10 cellular contexts compared by ENCODE assay signal in genomic region chr11:65516135-65516968, GRCh38. TPM values are rescaled to one million over a fixed set of nuclear protein-coding genes. Genes with fewer than 3 reads are reported as not detected.
A peak's percentile ranks its signal among the peaks of the same experiment; 100 is the strongest.
DNase-seq lines count a peak whose midpoint lies in the region; ATAC-seq lines count a peak whose summit lies in the region.
"Had no signal": no experiment of that assay in that cellular context is flagged by ENCODE, and none has a peak within 500 bp of the region (broad histone marks: within the 10 kb centered on the region; RNA-seq: fewer than 3 reads in every experiment).

No MANE protein-coding gene starts in this region.

- peak; percentile 48 for ATAC-seq in activated CD8-positive, alpha-beta memory T cell treated with anti-CD3 and anti-CD28 coated beads, Interleukin-2, amount 10 ng/mL, durations not matched to agents 7 days and 5 days
- ATAC-seq in T-helper 17 cell, result peak; percentile 30

- H2BK15ac ChIP-seq in mesendoderm (replicated peaks; ENCODE audit: low read depth), result no peak overlapping the region

- H3K4ac ChIP-seq in mesendoderm (ENCODE audit: low read depth, low read length), result no peak overlapping the region

- no peaks in the 10 kb centered on the region for H3K79me1 ChIP-seq in mesendoderm (ENCODE audit: low read length)

- no peak overlapping the region for H2BK5ac ChIP-seq in mesendoderm (ENCODE audit: low read length)

- no peak overlapping the region for H3K56ac ChIP-seq in mesendoderm (ENCODE audit: low read length)

- no peak overlapping the region for H2BK120ac ChIP-seq in mesendoderm (ENCODE audit: low read depth, low read length)

- WGBS in mesendoderm (ENCODE audit: extremely low coverage, insufficient coverage, low lambda C conversion rate), result no CpG with 5 or more reads among the region's 5 CpGs

- H2AK5ac ChIP-seq in mesendoderm (ENCODE audit: low read length), result no peak overlapping the region

- H3K9me3 Mint-ChIP-seq in activated CD8-positive, alpha-beta memory T cell treated with anti-CD3 and anti-CD28 coated beads, Interleukin-2, amount 10 ng/mL, durations not matched to agents 7 days and 5 days (ENCODE audit: low read depth), result no peaks in the 10 kb centered on the region
- no peaks in the 10 kb centered on the region for H3K9me3 Mint-ChIP-seq in immature natural killer cell

- H3K4me1 Mint-ChIP-seq in activated CD8-positive, alpha-beta memory T cell treated with anti-CD3 and anti-CD28 coated beads, Interleukin-2, amount 10 ng/mL, durations not matched to agents 7 days and 5 days, result peaks cover 9% of the 10 kb centered on the region
- H3K4me1 Mint-ChIP-seq in T-helper 17 cell (peaks cover 10% of the 10 kb centered on the region), immature natural killer cell (peaks cover 0 to 2% of the 10 kb centered on the region in 2 donors)

- no peak overlapping the region for H3K18ac ChIP-seq in mesendoderm (ENCODE audit: low read length)

- H3K36me3 ChIP-seq in stomach smooth muscle (ENCODE audit: control insufficient read depth in 2 of 2, insufficient read depth in 2 of 2, low read length in 2 of 2) (no peaks in the 10 kb centered on the region), mesendoderm (ENCODE audit: control insufficient read depth, insufficient read depth, low read length) (no peaks in the 10 kb centered on the region)

- no peak overlapping the region for H4K5ac ChIP-seq in mesendoderm (ENCODE audit: low read length)

- no peak overlapping the region for H3K23ac ChIP-seq in mesendoderm (ENCODE audit: low read length)

- no peak overlapping the region for H4K8ac ChIP-seq in mesendoderm (ENCODE audit: low read depth, low read length)

- no peaks in the 10 kb centered on the region for H3K79me2 ChIP-seq in mesendoderm (ENCODE audit: control insufficient read depth, insufficient read depth, low read length)

- H3K27me3 ChIP-seq in stomach smooth muscle (ENCODE audit: control insufficient read depth in 1 of 2, insufficient read depth in 2 of 2, low read length in 2 of 2) (no peaks in the 10 kb centered on the region), mesendoderm (ENCODE audit: insufficient read depth, low read length, poor library complexity) (no peaks in the 10 kb centered on the region)

- no peaks in the 10 kb centered on the region for H3K36me3 Mint-ChIP-seq in activated CD8-positive, alpha-beta memory T cell treated with anti-CD3 and anti-CD28 coated beads, Interleukin-2, amount 10 ng/mL, durations not matched to agents 7 days and 5 days
- H3K36me3 Mint-ChIP-seq in T-helper 17 cell (ENCODE audit: low read depth), result peaks cover 3% of the 10 kb centered on the region
- H3K36me3 Mint-ChIP-seq in immature natural killer cell, result no peaks in the 10 kb centered on the region

- H3K27me3 Mint-ChIP-seq in activated CD8-positive, alpha-beta memory T cell treated with anti-CD3 and anti-CD28 coated beads, Interleukin-2, amount 10 ng/mL, durations not matched to agents 7 days and 5 days, result peaks cover 2% of the 10 kb centered on the region
- H3K27me3 Mint-ChIP-seq in T-helper 17 cell, result no peaks in the 10 kb centered on the region
- H3K27me3 Mint-ChIP-seq in immature natural killer cell (ENCODE audit: low read depth in 3 of 3), result peaks cover 3 to 11% (median 9%) of the 10 kb centered on the region in 3 donors

- H3K9me3 ChIP-seq in T-helper 17 cell (ENCODE audit: control insufficient read depth, low read length, poor library complexity, severe bottlenecking) (no peaks in the 10 kb centered on the region), stomach smooth muscle (ENCODE audit: control insufficient read depth in 2 of 2, low read length in 2 of 2) (no peaks in the 10 kb centered on the region)

- DNase-seq in activated CD8-positive, alpha-beta memory T cell treated with anti-CD3 and anti-CD28 coated beads, Interleukin-2, amount 10 ng/mL, durations not matched to agents 7 days and 5 days, result no peak
- no peak for DNase-seq in activated CD8-positive, alpha-beta memory T cell treated with anti-CD3 and anti-CD28 coated beads, Interleukin-2, amount 50 U/mL, for 48 hours
- DNase-seq in T-helper 17 cell (no peak), immature natural killer cell (peak in 1 of 3 donors; percentile 20), dermis blood vessel endothelial cell (no peak), mesendoderm (no peak), DMS 273 (lab: John Stamatoyannopoulos, UW; ENCODE audit: unreplicated experiment) (no peak)
- DNase-seq: EL, PC-9 had no signal

- no peak overlapping the region for H3K4me2 ChIP-seq in mesendoderm (ENCODE audit: low read length)
- H3K4me2 ChIP-seq: PC-9 had no signal

- peak overlapping the region; percentile 59 for H3K27ac Mint-ChIP-seq in activated CD8-positive, alpha-beta memory T cell treated with anti-CD3 and anti-CD28 coated beads, Interleukin-2, amount 10 ng/mL, durations not matched to agents 7 days and 5 days
- peak overlapping the region; percentile 92 for H3K27ac Mint-ChIP-seq in T-helper 17 cell
- H3K27ac Mint-ChIP-seq in immature natural killer cell, result peak overlapping the region in 5 of 6 donors; percentile 8 to 76 (median 72)

- CTCF ChIA-PET in activated CD8-positive, alpha-beta memory T cell treated with anti-CD3 and anti-CD28 coated beads, Interleukin-2, amount 10 ng/mL, durations not matched to agents 7 days and 5 days (lab: Charles Lee), result interaction anchor here (1.4 to 1.8 kb wide), 3 partner anchors 9 to 100 kb away, joined by 3 to 6 read pairs (median 4); no protein-coding TSS in a partner anchor

- H3K4me3 Mint-ChIP-seq in activated CD8-positive, alpha-beta memory T cell treated with anti-CD3 and anti-CD28 coated beads, Interleukin-2, amount 10 ng/mL, durations not matched to agents 7 days and 5 days, result no peak overlapping the region
- peak overlapping the region; percentile 46 for H3K4me3 Mint-ChIP-seq in T-helper 17 cell
- H3K4me3 Mint-ChIP-seq in immature natural killer cell, result no peak overlapping the region

- no peak overlapping the region for H3K4me3 ChIP-seq in stomach smooth muscle (ENCODE audit: low read length in 2 of 2)
- H3K4me3 ChIP-seq in mesendoderm (ENCODE audit: low read length), result no peak overlapping the region
- H3K4me3 ChIP-seq: PC-9 had no signal

- H3K27ac ChIP-seq in stomach smooth muscle (ENCODE audit: low read length) (no peak overlapping the region), mesendoderm (ENCODE audit: low read depth, low read length) (no peak overlapping the region)
- H3K27ac ChIP-seq: PC-9 had no signal

- H3K4me1 ChIP-seq in stomach smooth muscle (ENCODE audit: control insufficient read depth, insufficient read depth, low read length) (no peaks in the 10 kb centered on the region), mesendoderm (ENCODE audit: control insufficient read depth, low read depth, low read length) (no peaks in the 10 kb centered on the region)

- peak overlapping the region; percentile 22 to 48 for H3K9ac ChIP-seq in stomach smooth muscle (ENCODE audit: low read length in 2 of 2)
- H3K9ac ChIP-seq in mesendoderm (ENCODE audit: low read length), result no peak overlapping the region

RNA-seq across cellular contexts. Expression of gene SCYL1, which starts 8.5 kb away (rescaled TPM):
- total RNA-seq in activated CD8-positive, alpha-beta memory T cell treated with anti-CD3 and anti-CD28 coated beads, Interleukin-2, amount 10 ng/mL, durations not matched to agents 7 days and 5 days, result 10 to 100 TPM; 68.0 to 76.7 TPM
- total RNA-seq in T-helper 17 cell, result 10 to 100 TPM; 56.6 to 61.7 TPM
- 10 to 100 TPM; 17.8 to 52.5 (median 23.3) TPM for polyA plus RNA-seq in immature natural killer cell
- total RNA-seq in dermis blood vessel endothelial cell, result 67.4 and 71.3 TPM in 2 replicates
- 50.0 TPM for polyA plus RNA-seq in mesendoderm (2013, experiment 1 of 2)
- 51.8 TPM for polyA plus RNA-seq in mesendoderm (2013, experiment 2 of 2)

RNA-seq across cellular contexts. Expression of gene MALAT1, which starts 17.5 kb away (rescaled TPM):
- 1,000 to 10,000 TPM; 4,026 to 5,234 TPM for total RNA-seq in activated CD8-positive, alpha-beta memory T cell treated with anti-CD3 and anti-CD28 coated beads, Interleukin-2, amount 10 ng/mL, durations not matched to agents 7 days and 5 days
- total RNA-seq in T-helper 17 cell, result over 10,000 TPM; 25,853 to 29,025 TPM
- 1,000 to 10,000 TPM; 1,459 to 3,517 (median 2,451) TPM for polyA plus RNA-seq in immature natural killer cell
- 2,930 and 8,332 TPM in 2 replicates for total RNA-seq in dermis blood vessel endothelial cell
- polyA plus RNA-seq in mesendoderm (2013, experiment 1 of 2), result 112 TPM
- polyA plus RNA-seq in mesendoderm (2013, experiment 2 of 2), result 116 TPM

RNA-seq across cellular contexts. Expression of gene LTBP3, which starts 41.8 kb away (rescaled TPM):
- total RNA-seq in activated CD8-positive, alpha-beta memory T cell treated with anti-CD3 and anti-CD28 coated beads, Interleukin-2, amount 10 ng/mL, durations not matched to agents 7 days and 5 days, result 10 to 100 TPM; 46.2 to 46.8 TPM
- total RNA-seq in T-helper 17 cell, result 100 to 1,000 TPM; 123 to 187 TPM
- 10 to 100 TPM in 2 of 3 donors, 1 to 10 TPM in 1; 3.3 to 21.0 (median 14.5) TPM for polyA plus RNA-seq in immature natural killer cell
- total RNA-seq in dermis blood vessel endothelial cell, result 31.1 and 48.2 TPM in 2 replicates
- polyA plus RNA-seq in mesendoderm (2013, experiment 1 of 2), result 4.6 TPM
- polyA plus RNA-seq in mesendoderm (2013, experiment 2 of 2), result 3.8 TPM

RNA-seq across cellular contexts. Expression of gene ZNRD2, which starts 53.9 kb away (rescaled TPM):
- 10 to 100 TPM; 42.1 to 45.5 TPM for total RNA-seq in activated CD8-positive, alpha-beta memory T cell treated with anti-CD3 and anti-CD28 coated beads, Interleukin-2, amount 10 ng/mL, durations not matched to agents 7 days and 5 days
- 10 to 100 TPM; 30.3 to 39.0 TPM for total RNA-seq in T-helper 17 cell
- polyA plus RNA-seq in immature natural killer cell, result 100 to 1,000 TPM in 2 of 3 donors, 10 to 100 TPM in 1; 100.0 to 138 (median 117) TPM
- 38.7 and 47.5 TPM in 2 replicates for total RNA-seq in dermis blood vessel endothelial cell
- 110 TPM for polyA plus RNA-seq in mesendoderm (2013, experiment 1 of 2)
- 113 TPM for polyA plus RNA-seq in mesendoderm (2013, experiment 2 of 2)

RNA-seq across cellular contexts. Expression of gene FAM89B, which starts 56.0 kb away (rescaled TPM):
- total RNA-seq in activated CD8-positive, alpha-beta memory T cell treated with anti-CD3 and anti-CD28 coated beads, Interleukin-2, amount 10 ng/mL, durations not matched to agents 7 days and 5 days, result 10 to 100 TPM; 36.6 to 54.2 TPM
- total RNA-seq in T-helper 17 cell (10 to 100 TPM; 41.2 to 44.4 TPM), dermis blood vessel endothelial cell (23.3 and 24.8 TPM in 2 replicates)
- polyA plus RNA-seq in immature natural killer cell, result 100 to 1,000 TPM in 2 of 3 donors, 10 to 100 TPM in 1; 98.6 to 173 (median 158) TPM
- 17.5 TPM for polyA plus RNA-seq in mesendoderm (2013, experiment 1 of 2)
- polyA plus RNA-seq in mesendoderm (2013, experiment 2 of 2), result 17.1 TPM
